1 cellular context compared by ENCODE assay signal in the genomic region with DNA sequence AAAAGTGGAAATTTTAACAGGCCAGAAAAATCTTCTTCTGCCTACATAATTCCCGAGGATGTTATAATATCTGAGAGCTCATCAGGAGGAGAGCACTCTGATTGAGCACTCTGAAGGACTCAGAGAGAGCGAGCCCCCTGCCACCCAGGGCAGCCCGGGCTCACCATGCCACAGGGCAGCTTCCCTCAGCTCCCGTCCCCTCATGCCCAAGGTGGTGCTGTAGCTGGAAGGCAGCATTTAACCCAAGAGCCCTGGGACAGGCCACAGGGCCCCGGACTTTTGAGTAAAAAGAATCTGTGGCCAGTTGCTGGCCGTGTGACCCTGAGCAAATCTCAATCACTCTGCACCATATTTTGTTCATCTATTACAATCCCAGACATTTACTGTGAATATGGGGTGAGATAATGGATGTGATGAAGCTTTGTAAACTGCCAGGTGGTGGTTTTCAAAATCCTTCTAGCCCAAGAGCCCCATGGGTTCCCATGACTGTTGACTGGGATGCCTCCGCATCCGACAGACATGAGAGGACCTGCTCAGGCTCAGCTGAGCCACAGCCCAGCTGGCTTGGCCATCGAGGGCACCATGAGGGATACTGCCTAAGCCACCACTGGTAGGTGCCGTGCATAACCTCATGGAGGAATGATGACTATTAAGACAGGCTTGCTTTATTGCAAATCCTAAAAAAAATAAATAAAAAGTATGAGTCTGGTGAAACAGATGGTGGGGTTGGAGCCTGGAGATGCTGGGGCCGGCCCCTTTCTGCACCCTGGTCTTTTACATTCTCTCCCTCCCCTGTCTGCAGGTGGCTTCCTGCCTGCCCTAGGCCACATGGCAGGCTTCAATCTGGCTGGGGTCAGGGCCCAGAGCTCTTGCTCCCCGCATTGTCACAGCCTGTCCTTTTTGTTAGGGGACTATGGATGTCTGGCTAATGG.
TF ChIP-seq lines count a peak whose summit lies in the region.

No MANE protein-coding gene starts in this region.

TF ChIP-seq in IMR-90, 13 proteins besides CTCF, POLR2A, EP300 and RAD21:
- TF ChIP-seq RFX5 (IDR thresholded peaks at IDR 0.05; ENCODE audit: low read depth, low read length): no peak
- TF ChIP-seq CEBPB (IDR thresholded peaks at IDR 0.05; ENCODE audit: low read depth, low read length): no peak
- no peak for TF ChIP-seq MAZ (IDR thresholded peaks at IDR 0.05; ENCODE audit: borderline replicate concordance, low read depth, low read length)
- no peak for TF ChIP-seq BHLHE40 (IDR thresholded peaks at IDR 0.05; ENCODE audit: low read depth, low read length)
- TF ChIP-seq, protein P1, sequence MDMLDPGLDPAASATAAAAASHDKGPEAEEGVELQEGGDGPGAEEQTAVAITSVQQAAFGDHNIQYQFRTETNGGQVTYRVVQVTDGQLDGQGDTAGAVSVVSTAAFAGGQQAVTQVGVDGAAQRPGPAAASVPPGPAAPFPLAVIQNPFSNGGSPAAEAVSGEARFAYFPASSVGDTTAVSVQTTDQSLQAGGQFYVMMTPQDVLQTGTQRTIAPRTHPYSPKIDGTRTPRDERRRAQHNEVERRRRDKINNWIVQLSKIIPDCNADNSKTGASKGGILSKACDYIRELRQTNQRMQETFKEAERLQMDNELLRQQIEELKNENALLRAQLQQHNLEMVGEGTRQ (IDR thresholded peaks at IDR 0.05; ENCODE audit: low read depth, low read length): no peak
- TF ChIP-seq CHD1 (IDR thresholded peaks at IDR 0.05; ENCODE audit: low read depth, low read length): no peak
- no peak for TF ChIP-seq MXI1 (IDR thresholded peaks at IDR 0.05; ENCODE audit: borderline replicate concordance, low read depth, low read length)
- no peak for TF ChIP-seq RCOR1 (IDR thresholded peaks at IDR 0.05; ENCODE audit: insufficient replicate concordance, low read length)
- no peak for TF ChIP-seq NFE2L2 (IDR thresholded peaks at IDR 0.05; ENCODE audit: low read depth, low read length)
- TF ChIP-seq MAFK (IDR thresholded peaks at IDR 0.05; ENCODE audit: low read depth, low read length): no peak
- TF ChIP-seq, protein P2, sequence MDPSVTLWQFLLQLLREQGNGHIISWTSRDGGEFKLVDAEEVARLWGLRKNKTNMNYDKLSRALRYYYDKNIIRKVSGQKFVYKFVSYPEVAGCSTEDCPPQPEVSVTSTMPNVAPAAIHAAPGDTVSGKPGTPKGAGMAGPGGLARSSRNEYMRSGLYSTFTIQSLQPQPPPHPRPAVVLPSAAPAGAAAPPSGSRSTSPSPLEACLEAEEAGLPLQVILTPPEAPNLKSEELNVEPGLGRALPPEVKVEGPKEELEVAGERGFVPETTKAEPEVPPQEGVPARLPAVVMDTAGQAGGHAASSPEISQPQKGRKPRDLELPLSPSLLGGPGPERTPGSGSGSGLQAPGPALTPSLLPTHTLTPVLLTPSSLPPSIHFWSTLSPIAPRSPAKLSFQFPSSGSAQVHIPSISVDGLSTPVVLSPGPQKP (IDR thresholded peaks at IDR 0.05; ENCODE audit: borderline replicate concordance, low read depth, low read length): no peak
- no peak for TF ChIP-seq SMC3 (IDR thresholded peaks at IDR 0.05; ENCODE audit: low read depth, low read length)
- no peak for TF ChIP-seq FOS (IDR thresholded peaks at IDR 0.05; ENCODE audit: low read depth, low read length)
